ENCODE assay signal across 15 cellular contexts in the genomic region with DNA sequence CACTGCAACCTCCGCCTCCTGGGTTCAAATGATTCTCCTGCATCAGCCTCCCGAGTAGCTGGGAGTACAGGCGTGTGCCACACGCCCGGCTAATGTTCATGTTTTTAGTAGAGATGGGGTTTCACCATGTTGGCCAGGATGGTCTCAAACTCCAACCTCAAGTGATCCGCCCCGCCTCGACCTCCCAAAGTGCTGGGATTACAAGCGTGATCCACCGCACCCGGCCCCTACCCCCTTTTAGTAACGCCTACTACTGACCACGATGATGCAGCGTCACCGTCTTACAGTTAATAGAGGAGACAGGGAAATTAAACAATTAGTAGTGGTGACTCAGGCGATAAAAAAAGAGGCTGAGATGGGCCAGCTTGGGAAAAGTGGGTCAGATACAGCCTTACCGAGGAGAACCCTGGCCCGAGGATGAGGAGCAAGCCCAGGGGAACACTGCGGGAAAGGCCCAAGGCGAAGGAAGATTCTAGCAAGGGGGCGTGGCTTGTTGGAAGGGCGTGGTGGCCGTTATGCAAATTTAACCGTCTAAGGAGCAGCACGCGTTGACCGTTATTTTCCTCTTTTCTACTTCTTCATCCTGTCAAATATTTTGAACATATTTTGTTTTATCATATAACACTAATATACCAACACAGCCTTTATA. TPM values are rescaled to one million over a fixed set of nuclear protein-coding genes. Genes with fewer than 3 reads are reported as not detected.
DNase-seq lines count a peak whose midpoint lies in the region; ATAC-seq, FAIRE-seq and TF ChIP-seq lines count a peak whose summit lies in the region.
"Had no signal": no experiment of that assay in that cellular context is flagged by ENCODE, and none has a peak within 500 bp of the region (broad histone marks: within the 10 kb centered on the region; RNA-seq: fewer than 3 reads in every experiment).

No MANE protein-coding gene starts in this region.

- no peak for TF ChIP-seq EP300 in H1 (IDR thresholded peaks at IDR 0.05; ENCODE audit: borderline replicate concordance in 1 of 2, low read depth in 2 of 2, low read length in 2 of 2)

- H3K23ac ChIP-seq in H1 (ENCODE audit: insufficient read length) = no peak overlapping the region

- no peak overlapping the region for H4K5ac ChIP-seq in H1 (ENCODE audit: insufficient read length, low read depth, low read length)

- H3K27ac ChIP-seq in H1 (ENCODE audit: low read depth, low read length) = no peak overlapping the region

- 96% methylated on average over 27 of the region's 27 CpGs; no CpG with 5 or more reads in 1 of the 2 experiments for WGBS in H1 (ENCODE audit: extremely low coverage in 1 of 2, insufficient coverage in 1 of 2, insufficient read length in 1 of 2, insufficient replicate concordance in 2 of 2, low coverage in 1 of 2, low lambda C conversion rate in 2 of 2, missing lambda C conversion rate in 1 of 2), 2 experiments

- no peak overlapping the region for H2BK15ac ChIP-seq in H1 (ENCODE audit: low read length)

- H3K27ac Mint-ChIP-seq in T-helper 2 cell treated with Interferon-gamma antibody and Interleukin-4, amounts not matched to agents 5 μg/mL and 100 μg/mL, for 36 hours = peak overlapping the region; percentile 36
- peak overlapping the region; percentile 99 for H3K27ac Mint-ChIP-seq in stimulated activated memory B cell treated with anti-CD40 and anti-IgM and Interleukin-4, amounts not matched to agents 10 μg/mL and 1 μg/mL and 100 μg/mL, for 72 hours

- peak; percentile 64 for DNase-seq in activated effector memory CD4-positive, alpha-beta T cell treated with anti-CD3 and anti-CD28 coated beads, Interleukin-2, amount 50 U/mL, for 16 hours
- DNase-seq in activated effector memory CD4-positive, alpha-beta T cell treated with Interleukin-2 at 50 U/mL for 16 hours = no peak
- DNase-seq in T-helper 2 cell treated with Interferon-gamma antibody and Interleukin-4, amounts not matched to agents 5 μg/mL and 100 μg/mL, for 36 hours (ENCODE audit: low spot score) = no peak
- DNase-seq in H1 (ENCODE audit: low read depth in 1 of 2, low spot score in 2 of 2) = no peak
- DNase-seq in SW 1271 (lab: John Stamatoyannopoulos, UW) = no peak
- DNase-seq: Karpas-422, NCI-H1417 treated with DMSO at 0.1 percent for 48 hours, NCI-H446, small intestine, WERI-Rb-1 had no signal

- TF ChIP-seq CTCF in H1 (IDR thresholded peaks at IDR 0.05; ENCODE audit: control extremely low read depth in 1 of 3, insufficient read depth in 1 of 3, low read depth in 1 of 3, low read length in 3 of 3) = no peak

- H3K4me1 ChIP-seq in H1 (replicated peaks in 1 of 4; ENCODE audit: control insufficient read depth in 3 of 4, insufficient read depth in 4 of 4, low read length in 3 of 4) = no peaks in the 10 kb centered on the region; a peak in 1 of 7 replicates

- H4K91ac ChIP-seq in H1 (replicated peaks; ENCODE audit: insufficient read length, low read length) = no peak overlapping the region

- no peak overlapping the region for H2AFZ ChIP-seq in H1 (ENCODE audit: low read length)

- no peak overlapping the region for H3K4me2 ChIP-seq in H1 (ENCODE audit: insufficient read depth in 1 of 2, low read depth in 2 of 2, low read length in 2 of 2)

- H3K4me3 Mint-ChIP-seq in T-helper 2 cell treated with Interferon-gamma antibody and Interleukin-4, amounts not matched to agents 5 μg/mL and 100 μg/mL, for 36 hours = peak overlapping the region; percentile 38
- peak overlapping the region; percentile 36 for H3K4me3 Mint-ChIP-seq in stimulated activated memory B cell treated with anti-CD40 and anti-IgM and Interleukin-4, amounts not matched to agents 10 μg/mL and 1 μg/mL and 100 μg/mL, for 72 hours

- H3K36me3 ChIP-seq in H1 (ENCODE audit: control insufficient read depth in 2 of 4, insufficient read depth in 4 of 4, low read length in 3 of 4) = peaks cover 7 to 19% (median 16%) of the 10 kb centered on the region in 4 experiments; a peak in 6 of 8 replicates

- H3K18ac ChIP-seq in H1 (ENCODE audit: extremely low read depth, low read length) = no peak overlapping the region

- 0 out of 2 replicates have a peak overlapping the region, but pooled peaks have one; percentile 17 for H2BK12ac ChIP-seq in H1 (ENCODE audit: low read depth, low read length)

- no peaks in the 10 kb centered on the region for H3K9me3 ChIP-seq in H1 (ENCODE audit: insufficient read depth in 2 of 2, low read depth in 1 of 2, low read length in 1 of 2)

- peaks cover 6% of the 10 kb centered on the region; the same call in 1 of the 2 replicates for H3K23me2 ChIP-seq in H1 (ENCODE audit: low read depth, low read length)

- H3K36me3 Mint-ChIP-seq in T-helper 2 cell treated with Interferon-gamma antibody and Interleukin-4, amounts not matched to agents 5 μg/mL and 100 μg/mL, for 36 hours (ENCODE audit: low read depth) = peaks cover 27% of the 10 kb centered on the region
- H3K36me3 Mint-ChIP-seq in stimulated activated memory B cell treated with anti-CD40 and anti-IgM and Interleukin-4, amounts not matched to agents 10 μg/mL and 1 μg/mL and 100 μg/mL, for 72 hours = peaks cover 25% of the 10 kb centered on the region

- no peak overlapping the region for H3K4me3 ChIP-seq in H1 (ENCODE audit: extremely low read depth in 1 of 4, insufficient read depth in 2 of 4, low read depth in 3 of 4, low read length in 4 of 4)

- peaks cover 10 to 29% of the 10 kb centered on the region in 2 experiments for H3K79me2 ChIP-seq in H1 (ENCODE audit: control insufficient read depth in 1 of 2, insufficient read depth in 2 of 2, low read length in 2 of 2)

- CTCF ChIA-PET in H1 (lab: Charles Lee; ENCODE audit: partially characterized antibody) = no interaction called here

- no peak overlapping the region for H3K56ac ChIP-seq in H1 (replicated peaks; ENCODE audit: insufficient read length, low read depth, low read length)

- H3K27me3 ChIP-seq in H1 (replicated peaks in 1 of 4; ENCODE audit: control insufficient read depth in 3 of 4, extremely low read depth in 1 of 4, insufficient read depth in 3 of 4, low read length in 3 of 4) = no peaks in the 10 kb centered on the region

- H2AK5ac ChIP-seq in H1 (ENCODE audit: low read depth, low read length) = no peak overlapping the region

- no peak for TF ChIP-seq POLR2A in H1 (IDR thresholded peaks at IDR 0.05; ENCODE audit: control extremely low read depth in 1 of 2, low read depth in 2 of 2, low read length in 2 of 2)

- TF ChIP-seq RAD21 in H1 (IDR thresholded peaks at IDR 0.05 in 1 of 2, conservative IDR thresholded peaks at IDR 0.05 in 1 of 2; ENCODE audit: low read depth in 2 of 2, low read length in 2 of 2) = no peak

- H3K79me1 ChIP-seq in H1 (ENCODE audit: low read depth, low read length) = peaks cover 4% of the 10 kb centered on the region; the same call in 1 of the 2 replicates

- ATAC-seq in stimulated activated memory B cell treated with anti-CD40 and anti-IgM and Interleukin-4, amounts not matched to agents 10 μg/mL and 1 μg/mL and 100 μg/mL, for 72 hours = no peak
- ATAC-seq in HG03095 (IDR thresholded peaks at IDR 0.05; ENCODE audit: unreplicated experiment) (no peak), HG02763 (IDR thresholded peaks at IDR 0.05; ENCODE audit: unreplicated experiment) (no peak)

- H3K27me3 Mint-ChIP-seq in T-helper 2 cell treated with Interferon-gamma antibody and Interleukin-4, amounts not matched to agents 5 μg/mL and 100 μg/mL, for 36 hours (ENCODE audit: low read depth) = no peaks in the 10 kb centered on the region
- H3K27me3 Mint-ChIP-seq in stimulated activated memory B cell treated with anti-CD40 and anti-IgM and Interleukin-4, amounts not matched to agents 10 μg/mL and 1 μg/mL and 100 μg/mL, for 72 hours = no peaks in the 10 kb centered on the region

- POLR2A ChIA-PET in H1 (lab: Charles Lee; ENCODE audit: partially characterized antibody) = interaction anchor here (0.7 to 1.6 kb wide), 3 partner anchors 17 to 313 kb away, joined by 3 to 7 read pairs (median 3); a partner anchor contains a TSS

- no peak overlapping the region for H3K14ac ChIP-seq in H1 (ENCODE audit: insufficient read length)

- no peak overlapping the region for H2BK5ac ChIP-seq in H1 (ENCODE audit: low read depth, low read length)

- H3K9me3 Mint-ChIP-seq in T-helper 2 cell treated with Interferon-gamma antibody and Interleukin-4, amounts not matched to agents 5 μg/mL and 100 μg/mL, for 36 hours = no peaks in the 10 kb centered on the region
- no peaks in the 10 kb centered on the region for H3K9me3 Mint-ChIP-seq in stimulated activated memory B cell treated with anti-CD40 and anti-IgM and Interleukin-4, amounts not matched to agents 10 μg/mL and 1 μg/mL and 100 μg/mL, for 72 hours

- no peak for FAIRE-seq in H1 (lab: Jason Lieb, UNC)
- FAIRE-seq: small intestine had no signal

- H4K20me1 ChIP-seq in H1 (replicated peaks in 1 of 2; ENCODE audit: control insufficient read depth in 1 of 2, insufficient read depth in 2 of 2, low read length in 2 of 2) = peaks cover 0 to 5% of the 10 kb centered on the region in 2 experiments

- no peak overlapping the region for H4K8ac ChIP-seq in H1 (ENCODE audit: extremely low read depth, insufficient read depth, low read length)

- H3K4ac ChIP-seq in H1 (replicated peaks; ENCODE audit: insufficient read length, low read depth, low read length) = no peak overlapping the region

- peaks cover 31% of the 10 kb centered on the region for H3K4me1 Mint-ChIP-seq in T-helper 2 cell treated with Interferon-gamma antibody and Interleukin-4, amounts not matched to agents 5 μg/mL and 100 μg/mL, for 36 hours (ENCODE audit: low read depth)
- peaks cover 40% of the 10 kb centered on the region for H3K4me1 Mint-ChIP-seq in stimulated activated memory B cell treated with anti-CD40 and anti-IgM and Interleukin-4, amounts not matched to agents 10 μg/mL and 1 μg/mL and 100 μg/mL, for 72 hours

- no peak overlapping the region for H2BK20ac ChIP-seq in H1 (ENCODE audit: low read length)

- no peak overlapping the region for H2BK120ac ChIP-seq in H1 (replicated peaks; ENCODE audit: low read depth, low read length)

- H3K9ac ChIP-seq in H1 (replicated peaks in 1 of 4; ENCODE audit: extremely low read depth in 1 of 4, low read depth in 3 of 4, low read length in 3 of 4) = no peak overlapping the region

RNA-seq across cellular contexts. Expression of a gene that starts 1.6 kb away (rescaled TPM):
- 33.2 and 37.9 TPM in 2 replicates for total RNA-seq in H1 (2021; fragmentation: NEBNext Ultra II Directional; extraction: Animal tissue kit (Norgen Biotek cat#: 25700))
- 9.5 and 15.1 TPM in 2 replicates for polyA plus RNA-seq in H1 (2011; rRNA removed)
- 14.2 TPM for polyA plus RNA-seq in H1 (2011; cell fraction: cytosol; rRNA removed)
- 13.9 TPM for polyA plus RNA-seq in H1 (2011; cell fraction: nucleus; rRNA removed)
- polyA plus RNA-seq in H1 (2012, experiment 1 of 2) = 16.1 to 28.3 TPM (median 20.3 TPM) in 4 replicates
- 1.2 TPM for polyA plus RNA-seq in H1 (2012, experiment 2 of 2)
- polyA plus RNA-seq in H1 (2013, experiment 1 of 2) = 14.8 TPM
- polyA plus RNA-seq in H1 (2013, experiment 2 of 2) = 14.4 TPM
- 48.8 and 70.3 TPM in 2 replicates for polyA minus RNA-seq in H1 (2011; rRNA and poly(A)+ RNA removed)
- polyA minus RNA-seq in H1 (2011; cell fraction: cytosol; rRNA and poly(A)+ RNA removed) = 20.9 TPM
- polyA minus RNA-seq in H1 (2011; cell fraction: nucleus; rRNA and poly(A)+ RNA removed) = 47.8 TPM

RNA-seq across cellular contexts. Expression of a gene that starts 50.2 kb away (rescaled TPM):
- total RNA-seq in H1 (2021; fragmentation: NEBNext Ultra II Directional; extraction: Animal tissue kit (Norgen Biotek cat#: 25700)) = 22.2 and 22.6 TPM in 2 replicates
- 6.5 and 7.8 TPM in 2 replicates for polyA plus RNA-seq in H1 (2011; rRNA removed)
- 14.2 TPM for polyA plus RNA-seq in H1 (2011; cell fraction: cytosol; rRNA removed)
- 6.2 TPM for polyA plus RNA-seq in H1 (2011; cell fraction: nucleus; rRNA removed)
- 15.5 to 23.3 TPM (median 18.7 TPM) in 4 replicates for polyA plus RNA-seq in H1 (2012, experiment 1 of 2)
- polyA plus RNA-seq in H1 (2012, experiment 2 of 2) = 1.8 TPM
- 24.2 TPM for polyA plus RNA-seq in H1 (2013, experiment 1 of 2)
- polyA plus RNA-seq in H1 (2013, experiment 2 of 2) = 24.7 TPM
- polyA minus RNA-seq in H1 (2011; rRNA and poly(A)+ RNA removed) = 4.0 and 5.0 TPM in 2 replicates
- polyA minus RNA-seq in H1 (2011; cell fraction: cytosol; rRNA and poly(A)+ RNA removed) = 5.4 TPM
- polyA minus RNA-seq in H1 (2011; cell fraction: nucleus; rRNA and poly(A)+ RNA removed) = 7.7 TPM

RNA-seq across cellular contexts. Expression of a gene that starts 53.6 kb away (rescaled TPM):
- 0.52 and 0.63 TPM in 2 replicates for total RNA-seq in H1 (2021; fragmentation: NEBNext Ultra II Directional; extraction: Animal tissue kit (Norgen Biotek cat#: 25700))
- 0.97 and 1.2 TPM in 2 replicates for polyA plus RNA-seq in H1 (2011; rRNA removed)
- 0.45 TPM for polyA plus RNA-seq in H1 (2011; cell fraction: cytosol; rRNA removed)
- 0.60 TPM for polyA plus RNA-seq in H1 (2011; cell fraction: nucleus; rRNA removed)
- 1.1 to 1.2 TPM (median 1.1 TPM) in 4 replicates for polyA plus RNA-seq in H1 (2012, experiment 1 of 2)
- 0.72 TPM for polyA plus RNA-seq in H1 (2012, experiment 2 of 2)
- polyA plus RNA-seq in H1 (2013, experiment 1 of 2) = 0.55 TPM
- polyA plus RNA-seq in H1 (2013, experiment 2 of 2) = 0.55 TPM
- polyA minus RNA-seq in H1 (2011; rRNA and poly(A)+ RNA removed) = 0.13 TPM in 1 of 2 replicates, not detected in the other
- polyA minus RNA-seq in H1 (2011; cell fraction: cytosol; rRNA and poly(A)+ RNA removed) = not detected
- polyA minus RNA-seq in H1 (2011; cell fraction: nucleus; rRNA and poly(A)+ RNA removed) = 0.40 TPM
- total RNA-seq: H4, SK-MEL-5 had no signal
- polyA plus RNA-seq: small intestine had no signal
